Comparison of ENCODE assay signal across 8 cellular contexts in the genomic region with DNA sequence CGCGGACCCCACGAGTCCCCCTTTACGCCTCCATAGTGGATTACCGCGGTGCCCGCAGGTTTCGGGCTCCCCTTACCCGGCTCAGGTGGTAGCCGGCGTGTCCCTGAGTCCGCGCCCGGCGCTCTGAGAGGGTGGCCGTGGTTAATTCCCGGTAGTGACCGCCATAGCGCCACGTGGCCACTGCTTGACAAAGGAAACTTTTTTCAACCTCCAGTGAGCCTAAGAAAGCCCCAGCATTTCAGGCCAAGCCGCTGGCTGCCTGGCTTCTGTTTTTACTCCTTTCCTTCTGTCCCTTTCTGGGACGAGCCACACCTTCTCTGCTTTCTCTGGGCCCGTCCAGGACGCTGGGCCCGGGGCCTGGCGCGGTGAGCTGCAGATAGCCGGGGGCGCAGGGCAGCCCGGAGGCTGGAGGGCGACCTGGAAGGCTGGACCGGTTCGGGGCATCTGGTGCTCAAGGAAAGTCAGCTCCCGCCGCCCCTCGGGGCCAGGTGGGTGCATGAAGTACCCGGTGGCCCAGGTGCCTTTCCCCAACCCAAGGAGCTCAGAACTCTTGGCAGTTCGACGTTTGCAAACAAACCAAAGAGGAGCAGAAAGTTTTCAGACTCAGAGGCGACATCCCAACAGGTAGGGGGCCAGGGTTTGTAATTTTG. TPM values are rescaled to one million over a fixed set of nuclear protein-coding genes. Genes with fewer than 3 reads are reported as not detected.
DNase-seq lines count a peak whose midpoint lies in the region; ATAC-seq, FAIRE-seq and TF ChIP-seq lines count a peak whose summit lies in the region.

No MANE protein-coding gene starts in this region.

- H3K4me3 ChIP-seq in BE2C (ENCODE audit: low read depth, low read length) (peak overlapping the region; percentile 52), astrocyte of the spinal cord (ENCODE audit: low read depth, low read length) (peak overlapping the region; percentile 75), small intestine (ENCODE audit: low read depth in 1 of 2, low read length in 2 of 2) (peak overlapping the region; percentile 81 to 89)

- H3K4me1 ChIP-seq in BE2C (peaks cover 6% of the 10 kb centered on the region; the same call in 1 of the 2 replicates), small intestine (ENCODE audit: control insufficient read depth in 2 of 2, insufficient read depth in 1 of 2, low read depth in 1 of 2, low read length in 1 of 2) (peaks cover 0 to 15% of the 10 kb centered on the region in 2 donors)

- 4 to 10% (median 5%) methylated on average over 31 to 40 of the region's 40 CpGs for WGBS in small intestine, 3 donors

- FAIRE-seq in small intestine (lab: Jason Lieb, UNC): no peak
- FAIRE-seq in D721Med (lab: Jason Lieb, UNC): no peak

- H3K27ac ChIP-seq in small intestine (ENCODE audit: low read depth in 1 of 2, low read length in 1 of 2): peak overlapping the region in 1 of 2 donors; percentile 84

- no peak for DNase-seq in BE2C
- peak; percentile 6 for DNase-seq in NCI-H748 treated with DMSO at 0.1 percent for 48 hours (lab: John Stamatoyannopoulos, UW)
- DNase-seq in astrocyte of the spinal cord (ENCODE audit: low read depth, low spot score): peak; percentile 45
- DNase-seq in iPS-NIHi7 (ENCODE audit: extremely low spot score): peak; percentile 48
- DNase-seq in small intestine: peak; percentile 59
- no peak for DNase-seq in D721Med (ENCODE audit: insufficient read length, low spot score)

- H3K36me3 ChIP-seq in BE2C (no peaks in the 10 kb centered on the region), small intestine (ENCODE audit: control insufficient read depth in 2 of 2, insufficient read depth in 2 of 2, low read length in 2 of 2) (no peaks in the 10 kb centered on the region)

- H3K9me3 ChIP-seq in BE2C (no peaks in the 10 kb centered on the region), small intestine (ENCODE audit: control insufficient read depth, low read depth) (no peaks in the 10 kb centered on the region)

- in situ Hi-C loops in astrocyte of the spinal cord (cut with HindIII; ENCODE audit: low sequenced_read_pairs): no loop called here

- no peaks in the 10 kb centered on the region for H3K27me3 ChIP-seq in BE2C
- H3K27me3 ChIP-seq in small intestine (ENCODE audit: control insufficient read depth in 2 of 2, insufficient read depth in 2 of 2, low read length in 2 of 2): no peaks in the 10 kb centered on the region

- TF ChIP-seq CTCF in BE2C (IDR thresholded peaks at IDR 0.05; ENCODE audit: low read depth, low read length) (no peak), astrocyte of the spinal cord (IDR thresholded peaks at IDR 0.05; ENCODE audit: low read depth, low read length) (no peak), D721Med (IDR thresholded peaks at IDR 0.05; ENCODE audit: insufficient read depth, missing control alignments) (no peak)

- ATAC-seq in GM18511 (IDR thresholded peaks at IDR 0.05; ENCODE audit: unreplicated experiment) (peak; percentile 53), HG03045 (IDR thresholded peaks at IDR 0.05; ENCODE audit: unreplicated experiment) (peak; percentile 41)

RNA-seq across cellular contexts. Expression of a gene that starts 0.5 kb away (rescaled TPM):
- 12.1 TPM for polyA plus RNA-seq in BE2C (2012; ENCODE audit: insufficient read depth, insufficient read length, low read depth)
- 10 to 100 TPM in 1 of 3 donors, 1 to 10 TPM in 2; 6.0 to 16.8 (median 9.5) TPM for polyA plus RNA-seq in small intestine

Comparison
In these comparisons a context has a peak if more than half of its experiments do, and no peak if none do; other contexts are left out.
1. DNase-seq: peak in NCI-H748 treated with DMSO at 0.1 percent for 48 hours (single experiment), astrocyte of the spinal cord (single experiment), iPS-NIHi7 (single experiment) and small intestine (single experiment); none in BE2C (single experiment) and D721Med (single experiment).
2. Peak in every context shown above with its lines, with median percentiles within 50 percentile points of each other: H3K4me3 ChIP-seq.